16 cellular contexts compared by ENCODE assay signal in the genomic region with DNA sequence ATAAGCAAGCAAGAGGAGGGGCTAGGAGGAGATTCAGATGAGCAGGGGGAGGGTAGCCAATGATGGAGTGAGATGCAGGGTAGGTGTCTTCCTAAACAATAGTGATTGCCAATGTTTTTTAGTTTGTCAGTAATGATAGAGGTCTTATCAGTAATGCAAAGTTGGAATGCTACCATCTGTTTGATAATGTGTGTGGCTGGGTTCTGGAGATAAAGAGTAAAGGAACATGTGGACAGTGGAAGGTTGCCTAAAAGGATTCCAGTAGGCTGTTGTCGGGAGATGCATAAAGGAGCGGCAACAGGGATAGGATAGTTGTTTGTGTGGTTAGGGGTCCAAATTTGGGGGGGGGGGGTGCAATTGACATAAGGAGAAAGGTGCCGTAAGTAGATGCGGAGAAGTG. TPM values are rescaled to one million over a fixed set of nuclear protein-coding genes. Genes with fewer than 3 reads are reported as not detected.
A peak's percentile ranks its signal among the peaks of the same experiment; 100 is the strongest.
DNase-seq lines count a peak whose midpoint lies in the region; ATAC-seq and TF ChIP-seq lines count a peak whose summit lies in the region.
"Had no signal": no experiment of that assay in that cellular context is flagged by ENCODE, and none has a peak within 500 bp of the region (broad histone marks: within the 10 kb centered on the region; RNA-seq: fewer than 3 reads in every experiment).

No MANE protein-coding gene starts in this region.

- H3K4me3 Mint-ChIP-seq in activated naive CD4-positive, alpha-beta T cell treated with anti-CD3 and anti-CD28 coated beads, Interleukin-2, amount 50 U/mL, for 24 hours: no peak overlapping the region
- no peak overlapping the region for H3K4me3 Mint-ChIP-seq in activated naive CD8-positive, alpha-beta T cell treated with anti-CD3 and anti-CD28 coated beads for 36 hours

- H3K36me3 Mint-ChIP-seq in activated naive CD4-positive, alpha-beta T cell treated with anti-CD3 and anti-CD28 coated beads, Interleukin-2, amount 50 U/mL, for 24 hours: peaks cover 30% of the 10 kb centered on the region
- H3K36me3 Mint-ChIP-seq in activated naive CD8-positive, alpha-beta T cell treated with anti-CD3 and anti-CD28 coated beads for 36 hours: peaks cover 67% of the 10 kb centered on the region

- no peak for ATAC-seq in left colon
- ATAC-seq: PC-3, Right ventricle myocardium inferior had no signal

- no peaks in the 10 kb centered on the region for H3K27me3 Mint-ChIP-seq in activated naive CD4-positive, alpha-beta T cell treated with anti-CD3 and anti-CD28 coated beads, Interleukin-2, amount 50 U/mL, for 24 hours
- H3K27me3 Mint-ChIP-seq in activated naive CD8-positive, alpha-beta T cell treated with anti-CD3 and anti-CD28 coated beads for 36 hours: no peaks in the 10 kb centered on the region

- intact Hi-C loops in lower leg skin (cut with DNase I; ENCODE audit: low total_unique reads): no loop called here
- intact Hi-C loops in left colon (cut with DNase I, micrococcal nuclease): no loop called here

- 94 to 95% methylated on average over 4 of the region's 4 CpGs for WGBS in lower leg skin, 2 donors

- H3K9me3 Mint-ChIP-seq in activated naive CD4-positive, alpha-beta T cell treated with anti-CD3 and anti-CD28 coated beads, Interleukin-2, amount 50 U/mL, for 24 hours: peaks cover 9% of the 10 kb centered on the region
- peaks cover 48% of the 10 kb centered on the region for H3K9me3 Mint-ChIP-seq in activated naive CD8-positive, alpha-beta T cell treated with anti-CD3 and anti-CD28 coated beads for 36 hours

- DNase-seq in activated naive CD4-positive, alpha-beta T cell (lab: John Stamatoyannopoulos, UW): no peak
- DNase-seq in activated naive CD8-positive, alpha-beta T cell treated with anti-CD3 and anti-CD28 coated beads for 36 hours: no peak
- DNase-seq in lower leg skin (ENCODE audit: low spot score in 2 of 2) (no peak), hepatic stellate cell (ENCODE audit: low spot score) (no peak), left colon (no peak)
- DNase-seq: Caco-2, KG1, NCI-H1092, NCI-H2227 treated with DMSO at 0.1 percent for 48 hours, NCI-H524 treated with DMSO at 0.1 percent for 48 hours had no signal

- TF ChIP-seq POLR2A in lower leg skin (IDR thresholded peaks at IDR 0.05): no peak

- peak overlapping the region; percentile 80; the same call in 1 of the 2 replicates for H3K27ac ChIP-seq in VCaP

- peaks cover 60% of the 10 kb centered on the region for H3K4me1 Mint-ChIP-seq in activated naive CD4-positive, alpha-beta T cell treated with anti-CD3 and anti-CD28 coated beads, Interleukin-2, amount 50 U/mL, for 24 hours
- peaks cover 50% of the 10 kb centered on the region for H3K4me1 Mint-ChIP-seq in activated naive CD8-positive, alpha-beta T cell treated with anti-CD3 and anti-CD28 coated beads for 36 hours

- TF ChIP-seq CTCF in VCaP (conservative IDR thresholded peaks at IDR 0.05) (no peak), lower leg skin (IDR thresholded peaks at IDR 0.05) (no peak)

- H3K4me3 ChIP-seq in lower leg skin (ENCODE audit: low read depth, poor library complexity, severe bottlenecking): no peak overlapping the region
- H3K4me3 ChIP-seq: BLaER1 treated with 17β-estradiol and CSF1 and Interleukin-3, amounts not matched to agents 10 nM and 100 nM had no signal

- peak overlapping the region; percentile 89 for H3K27ac Mint-ChIP-seq in activated naive CD4-positive, alpha-beta T cell treated with anti-CD3 and anti-CD28 coated beads, Interleukin-2, amount 50 U/mL, for 24 hours
- peak overlapping the region; percentile 96 for H3K27ac Mint-ChIP-seq in activated naive CD8-positive, alpha-beta T cell treated with anti-CD3 and anti-CD28 coated beads for 36 hours

RNA-seq across cellular contexts. Expression of a gene that starts 52.5 kb away (rescaled TPM):
- 10 to 100 TPM; 92.6 to 95.9 TPM for total RNA-seq in activated naive CD8-positive, alpha-beta T cell treated with anti-CD3 and anti-CD28 coated beads for 36 hours
- total RNA-seq in lower leg skin: under 1 TPM in 1 of 4 donors, not detected in 3; 0.68 TPM
- 1 to 10 TPM in 1 of 2 donors, under 1 TPM in 1; 0.55 to 1.8 TPM for total RNA-seq in left colon
- total RNA-seq: Caco-2, H1, PC-3 had no signal

Comparison
In these comparisons a context has a peak if more than half of its experiments do, and no peak if none do; other contexts are left out.
1. RNA of a gene that starts 52.5 kb away (total RNA-seq): 92.6 to 95.9 TPM in activated naive CD8-positive, alpha-beta T cell treated with anti-CD3 and anti-CD28 coated beads for 36 hours; 0.55 to 1.8 TPM in left colon and 0.68 TPM in lower leg skin; every median in the first group is over 10 times any median in the second.